ENCODE assay signal across 1 cellular context in genomic region chr9:128913995-128914772, GRCh38.
TF ChIP-seq lines count a peak whose summit lies in the region.

No MANE protein-coding gene starts in this region.

TF ChIP-seq in H1, 55 proteins besides CTCF, POLR2A, EP300 and RAD21:
- TF ChIP-seq BCL11A (IDR thresholded peaks at IDR 0.05; ENCODE audit: low read depth in 2 of 2, low read length in 2 of 2) (no peak), SUZ12 (IDR thresholded peaks at IDR 0.05; ENCODE audit: low read length) (no peak), POLR2AphosphoS5 (IDR thresholded peaks at IDR 0.05; ENCODE audit: low read depth, low read length) (no peak), RNF2 (IDR thresholded peaks at IDR 0.05; ENCODE audit: borderline replicate concordance, low read depth, low read length, missing control alignments, poor library complexity, severe bottlenecking) (no peak), YY1 (IDR thresholded peaks at IDR 0.05; ENCODE audit: low read depth, low read length) (no peak)
TF ChIP-seq in H1: peak in this region for 0.
